In genomic region chr9:77865385-77865784, GRCh38 we compare ENCODE assay signal across 18 cellular contexts.
DNase-seq lines count a peak whose midpoint lies in the region; ATAC-seq, FAIRE-seq and TF ChIP-seq lines count a peak whose summit lies in the region.
"Had no signal": no experiment of that assay in that cellular context is flagged by ENCODE, and none has a peak within 500 bp of the region (broad histone marks: within the 10 kb centered on the region; RNA-seq: fewer than 3 reads in every experiment).

No MANE protein-coding gene starts in this region.

- H4K20me1 ChIP-seq in GM12878 (ENCODE audit: control insufficient read depth, insufficient read depth), result no peaks in the 10 kb centered on the region

- DNase-seq in HT-29 (ENCODE audit: low spot score) (peak; percentile 85), GM12878 (ENCODE audit: low read depth, low spot score) (no peak), mesendoderm (no peak), NCI-H1105 (lab: John Stamatoyannopoulos, UW) (no peak), GM19238 (ENCODE audit: insufficient read length, low spot score) (no peak), GM10266 (ENCODE audit: extremely low spot score) (no peak)
- DNase-seq: CD8-positive, alpha-beta T cell; DND-41; HFFc6; NCI-H1436 treated with DMSO at 0.1 percent for 48 hours; NCI-H2081; NCI-H510A; NCI-H774; PC-3; SJCRH30 had no signal

- no peak overlapping the region for H3K4ac ChIP-seq in mesendoderm (ENCODE audit: low read depth, low read length)

- CTCF ChIA-PET in GM12878 (lab: Yijun Ruan, JAX), result interaction anchor here (0.6 to 3.2 kb wide), 23 partner anchors 11 to 260 kb away, joined by 3 to 40 read pairs (median 4); no protein-coding TSS in a partner anchor

- H3K79me2 ChIP-seq in GM12878 (ENCODE audit: control insufficient read depth, insufficient read depth, low read length), result no peaks in the 10 kb centered on the region
- no peaks in the 10 kb centered on the region for H3K79me2 ChIP-seq in mesendoderm (ENCODE audit: control insufficient read depth, insufficient read depth, low read length)

- POLR2A ChIA-PET in GM12878 (lab: Charles Lee), result interaction anchor here (1.0 to 2.8 kb wide), 2 partner anchors 27 to 124 kb away, joined by 4 to 11 read pairs; no protein-coding TSS in a partner anchor

- TF ChIP-seq POLR2A in GM12878 (IDR thresholded peaks at IDR 0.05; ENCODE audit: low read depth, low read length), result no peak

- H3K23ac ChIP-seq in mesendoderm (ENCODE audit: low read length), result no peak overlapping the region

- SMC1A ChIA-PET in GM12878 (lab: Charles Lee; ENCODE audit: uncharacterized antibody, unreplicated experiment), result interaction anchor here (0.7 to 4.4 kb wide), 31 partner anchors 8 to 254 kb away, joined by 3 to 45 read pairs (median 4); no protein-coding TSS in a partner anchor

- no peak overlapping the region for H3K18ac ChIP-seq in mesendoderm (ENCODE audit: low read length)

- H2AFZ ChIP-seq in GM12878 (ENCODE audit: control insufficient read depth, low read depth, low read length), result no peak overlapping the region

- H2BK15ac ChIP-seq in mesendoderm (replicated peaks; ENCODE audit: low read depth), result no peak overlapping the region

- H3K36me3 ChIP-seq in GM12878 (ENCODE audit: control insufficient read depth in 2 of 2, insufficient read depth in 2 of 2, low read length in 1 of 2), result no peaks in the 10 kb centered on the region
- no peaks in the 10 kb centered on the region for H3K36me3 ChIP-seq in liver (ENCODE audit: control insufficient read depth in 4 of 4, insufficient read depth in 3 of 4, low read depth in 1 of 4, low read length in 3 of 4)
- H3K36me3 ChIP-seq in mesendoderm (ENCODE audit: control insufficient read depth, insufficient read depth, low read length), result no peaks in the 10 kb centered on the region
- H3K36me3 ChIP-seq: SJCRH30 had no signal

- H3K56ac ChIP-seq in mesendoderm (ENCODE audit: low read length), result no peak overlapping the region

- no TSS peak for BruUV-seq in GM12878 (replicated peaks; lab: Mats Ljungman, UMichigan)

- intact Hi-C loops in GM12878 (cut with micrococcal nuclease; ENCODE audit: unreplicated experiment), result loop anchor here (5.0 kb wide), 1 partner anchor 257 kb away; no protein-coding TSS in a partner anchor

- H4K8ac ChIP-seq in mesendoderm (ENCODE audit: low read depth, low read length), result no peak overlapping the region

- ATAC-seq in GM12878, result peak; percentile 52; the same call in 2 of the 3 replicates
- ATAC-seq: CD8-positive, alpha-beta T cell; PC-3 had no signal

- H2BK5ac ChIP-seq in mesendoderm (ENCODE audit: low read length), result no peak overlapping the region

- H3K27me3 ChIP-seq in GM12878 (replicated peaks in 1 of 2; ENCODE audit: control insufficient read depth in 2 of 2, insufficient read depth in 2 of 2, low read length in 1 of 2) (no peaks in the 10 kb centered on the region), liver (ENCODE audit: control insufficient read depth in 4 of 4, insufficient read depth in 4 of 4, low read length in 3 of 4) (no peaks in the 10 kb centered on the region), mesendoderm (ENCODE audit: insufficient read depth, low read length, poor library complexity) (no peaks in the 10 kb centered on the region)
- H3K27me3 ChIP-seq: SJCRH30 had no signal

- H3K9ac ChIP-seq in GM12878 (ENCODE audit: control insufficient read depth, insufficient read depth, low read length), result no peak overlapping the region
- H3K9ac ChIP-seq in liver (ENCODE audit: low read depth in 1 of 2, low read length in 2 of 2), result no peak overlapping the region
- no peak overlapping the region for H3K9ac ChIP-seq in mesendoderm (ENCODE audit: low read length)

- no peak overlapping the region for H3K4me3 ChIP-seq in GM12878
- no peak overlapping the region for H3K4me3 ChIP-seq in liver (ENCODE audit: low read depth in 1 of 3, low read length in 3 of 3)
- H3K4me3 ChIP-seq in mesendoderm (ENCODE audit: low read length), result no peak overlapping the region
- H3K4me3 ChIP-seq: SJCRH30 had no signal

- no peak overlapping the region for H3K4me2 ChIP-seq in GM12878 (ENCODE audit: control insufficient read depth, insufficient read depth)
- no peak overlapping the region for H3K4me2 ChIP-seq in mesendoderm (ENCODE audit: low read length)

- H4K5ac ChIP-seq in mesendoderm (ENCODE audit: low read length), result no peak overlapping the region

- TF ChIP-seq CTCF in GM12878 (IDR thresholded peaks at IDR 0.05 in 2 of 3, conservative IDR thresholded peaks at IDR 0.05 in 1 of 3; ENCODE audit: control insufficient read depth in 2 of 3, extremely low read depth in 1 of 3, insufficient read depth in 1 of 3, low read depth in 3 of 3, low read length in 3 of 3) (no peak), liver (IDR thresholded peaks at IDR 0.05; ENCODE audit: low read depth, low read length, missing input control) (no peak), GM10266 (IDR thresholded peaks at IDR 0.05; ENCODE audit: control insufficient read depth, insufficient read depth, low read depth, missing control alignments) (no peak)

- H3K4me1 ChIP-seq in GM12878 (ENCODE audit: control insufficient read depth, insufficient read depth, low read length) (no peaks in the 10 kb centered on the region), liver (ENCODE audit: control insufficient read depth in 4 of 4, insufficient read depth in 4 of 4, low read length in 3 of 4) (peaks cover 0 to 9% (median 3%) of the 10 kb centered on the region in 4 donors), mesendoderm (ENCODE audit: control insufficient read depth, low read depth, low read length) (no peaks in the 10 kb centered on the region)
- H3K4me1 ChIP-seq: SJCRH30 had no signal

- WGBS in GM12878 (ENCODE audit: insufficient coverage, insufficient replicate concordance, low lambda C conversion rate, missing lambda C conversion rate), result 9% methylated on average over 4 of the region's 4 CpGs
- WGBS in liver, result 72% methylated on average over 4 of the region's 4 CpGs
- no CpG with 5 or more reads among the region's 4 CpGs for WGBS in mesendoderm (ENCODE audit: extremely low coverage, insufficient coverage, low lambda C conversion rate)

- RAD21 ChIA-PET in GM12878 (lab: Charles Lee; ENCODE audit: unreplicated experiment), result interaction anchor here (0.7 to 4.3 kb wide), 17 partner anchors 14 to 260 kb away, joined by 3 to 33 read pairs (median 3); no protein-coding TSS in a partner anchor

- no peaks in the 10 kb centered on the region for H3K9me3 ChIP-seq in GM12878 (replicated peaks; ENCODE audit: control insufficient read depth, insufficient read depth, low read length)
- no peaks in the 10 kb centered on the region for H3K9me3 ChIP-seq in liver (ENCODE audit: control insufficient read depth in 4 of 4, low read length in 3 of 4)
- H3K9me3 ChIP-seq: SJCRH30 had no signal

- no peak overlapping the region for H3K27ac ChIP-seq in GM12878 (ENCODE audit: control insufficient read depth, insufficient read depth)
- no peak overlapping the region for H3K27ac ChIP-seq in liver (ENCODE audit: low read depth in 1 of 2, low read length in 2 of 2)
- H3K27ac ChIP-seq in mesendoderm (ENCODE audit: low read depth, low read length), result no peak overlapping the region
- H3K27ac ChIP-seq: SJCRH30 had no signal

- FAIRE-seq in GM12878 (lab: Jason Lieb, UNC), result peak; percentile 59
- FAIRE-seq: D721Med, HTR-8/SVneo had no signal

- peaks cover 3% of the 10 kb centered on the region for H3K79me1 ChIP-seq in mesendoderm (ENCODE audit: low read length)

- no peak overlapping the region for H2BK120ac ChIP-seq in mesendoderm (ENCODE audit: low read depth, low read length)

- no peak for TF ChIP-seq EP300 in GM12878 (IDR thresholded peaks at IDR 0.05; ENCODE audit: borderline replicate concordance in 1 of 2, control insufficient read depth in 1 of 2, low read depth in 2 of 2, low read length in 2 of 2)

- in situ Hi-C loops in GM12878 (cut with MboI), result no loop called here

- H2AK5ac ChIP-seq in mesendoderm (ENCODE audit: low read length), result no peak overlapping the region

- no peak for TF ChIP-seq RAD21 in GM12878 (IDR thresholded peaks at IDR 0.05; ENCODE audit: insufficient read depth, low read depth, low read length)
- TF ChIP-seq RAD21 in liver (IDR thresholded peaks at IDR 0.05), result no peak

TF ChIP-seq in GM12878, 131 proteins besides CTCF, POLR2A, EP300 and RAD21 (continues in another document):
- TF ChIP-seq SKIL (IDR thresholded peaks at IDR 0.05; ENCODE audit: low read depth, poor library complexity, severe bottlenecking), result no peak
- TF ChIP-seq NFIC (IDR thresholded peaks at IDR 0.05; ENCODE audit: low read depth, low read length), result no peak

TF ChIP-seq in liver, 16 proteins besides CTCF, POLR2A, EP300 and RAD21 (continues in another document):
- peak; percentile 37 for TF ChIP-seq HNF4G (IDR thresholded peaks at IDR 0.05)
- TF ChIP-seq HNF4A (conservative IDR thresholded peaks at IDR 0.05), result peak; percentile 55 to 64
- TF ChIP-seq SP1 (IDR thresholded peaks at IDR 0.05), result peak; percentile 30
- TF ChIP-seq, protein P1, sequence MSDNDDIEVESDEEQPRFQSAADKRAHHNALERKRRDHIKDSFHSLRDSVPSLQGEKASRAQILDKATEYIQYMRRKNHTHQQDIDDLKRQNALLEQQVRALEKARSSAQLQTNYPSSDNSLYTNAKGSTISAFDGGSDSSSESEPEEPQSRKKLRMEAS (IDR thresholded peaks at IDR 0.05), result no peak
- no peak for TF ChIP-seq REST (IDR thresholded peaks at IDR 0.05)
- peak; percentile 19 for TF ChIP-seq FOXA2 (IDR thresholded peaks at IDR 0.05)
- TF ChIP-seq RXRA (IDR thresholded peaks at IDR 0.05), result no peak
- TF ChIP-seq NR2F2 (IDR thresholded peaks at IDR 0.05), result no peak
